Comparison of ENCODE assay signal across 13 cellular contexts in genomic region chr7:92830047-92830446, GRCh38. TPM values are rescaled to one million over a fixed set of nuclear protein-coding genes. Genes with fewer than 3 reads are reported as not detected.
DNase-seq lines count a peak whose midpoint lies in the region; ATAC-seq, FAIRE-seq and TF ChIP-seq lines count a peak whose summit lies in the region.
"Had no signal": no experiment of that assay in that cellular context is flagged by ENCODE, and none has a peak within 500 bp of the region (broad histone marks: within the 10 kb centered on the region; RNA-seq: fewer than 3 reads in every experiment).

No MANE protein-coding gene starts in this region.

- no peak overlapping the region for H2AK5ac ChIP-seq in IMR-90 (ENCODE audit: low read depth, low read length)

- peaks cover 0 to 41% of the 10 kb centered on the region in 2 experiments; a peak in 2 of 4 replicates for H3K79me1 ChIP-seq in IMR-90 (ENCODE audit: low read depth in 1 of 2, low read length in 2 of 2)

- dilution Hi-C loops in IMR-90 (cut with HindIII; ENCODE audit: low sequenced_read_pairs, unreplicated experiment): no loop called here

- peak overlapping the region; percentile 71; the same call in 1 of the 2 replicates for H3K9ac ChIP-seq in IMR-90 (ENCODE audit: low read depth, low read length)

- no peak for TF ChIP-seq POLR2A in IMR-90 (IDR thresholded peaks at IDR 0.05; ENCODE audit: low read depth, low read length)
- TF ChIP-seq POLR2A in GM12891 (IDR thresholded peaks at IDR 0.05; ENCODE audit: low read depth, low read length): no peak

- in situ Hi-C loops in IMR-90 (cut with MboI; ENCODE audit: low sequenced_read_pairs): loop anchor here (5.0 kb wide), 2 partner anchors 133 to 222 kb away; no protein-coding TSS in a partner anchor

- BruUV-seq in IMR-90 (replicated peaks; lab: Mats Ljungman, UMichigan): no TSS peak

- H3K4me3 ChIP-seq in IMR-90 (ENCODE audit: insufficient read depth, low read depth, low read length): no peak overlapping the region

- no peak overlapping the region for H2AK9ac ChIP-seq in IMR-90 (replicated peaks; ENCODE audit: low read depth, low read length, poor library complexity)

- ATAC-seq in IMR-90 (ENCODE audit: low read depth) (no peak), HG03108 (IDR thresholded peaks at IDR 0.05; ENCODE audit: unreplicated experiment) (no peak)

- peaks cover 11% of the 10 kb centered on the region for H3K9me1 ChIP-seq in IMR-90 (ENCODE audit: insufficient read depth, low read length)

- WGBS in IMR-90 (ENCODE audit: extremely low coverage in 2 of 2, insufficient read length in 1 of 2), 2 experiments: no CpG with 5 or more reads among the region's 1 CpG

- POLR2A ChIA-PET in IMR-90 (lab: Charles Lee; ENCODE audit: unreplicated experiment): interaction anchor here (0.6 kb wide), 1 partner anchor 203 kb away, joined by 4 read pairs; no protein-coding TSS in a partner anchor

- 0 out of 2 replicates have a peak overlapping the region, but pooled peaks have one; percentile 15 for H2BK20ac ChIP-seq in IMR-90 (ENCODE audit: low read depth, low read length)

- H3K56ac ChIP-seq in IMR-90 (ENCODE audit: extremely low read depth, insufficient read depth, low read length): no peak overlapping the region

- H3K4ac ChIP-seq in IMR-90 (ENCODE audit: low read depth, low read length): peak overlapping the region; percentile 42; the same call in 1 of the 2 replicates

- H3K27ac ChIP-seq in IMR-90 (ENCODE audit: insufficient read depth, low read length): no peak overlapping the region
- H3K27ac ChIP-seq: 22Rv1, coronary artery had no signal

- no peak for TF ChIP-seq RAD21 in IMR-90 (IDR thresholded peaks at IDR 0.05; ENCODE audit: low read length)

- H3K14ac ChIP-seq in IMR-90 (replicated peaks; ENCODE audit: low read depth, low read length): peak overlapping the region; percentile 17; the same call in 1 of the 2 replicates

- no peaks in the 10 kb centered on the region for H3K27me3 ChIP-seq in IMR-90 (ENCODE audit: control insufficient read depth, insufficient read depth, low read length)

- peak overlapping the region; percentile 77; the same call in 1 of the 2 replicates for H3K23ac ChIP-seq in IMR-90 (ENCODE audit: low read depth, low read length)

- peak overlapping the region; percentile 96 for H3K4me3 Mint-ChIP-seq in activated naive CD8-positive, alpha-beta T cell
- peak overlapping the region; percentile 58 for H3K4me3 Mint-ChIP-seq in neural crest cell

- peaks cover 10% of the 10 kb centered on the region for H3K4me1 ChIP-seq in IMR-90 (ENCODE audit: control insufficient read depth, insufficient read depth, low read length)

- TF ChIP-seq CTCF in IMR-90 (conservative IDR thresholded peaks at IDR 0.05; ENCODE audit: low read depth, low read length) (no peak), neural crest cell (conservative IDR thresholded peaks at IDR 0.05) (no peak)

- peaks cover 72% of the 10 kb centered on the region for H3K4me1 Mint-ChIP-seq in activated naive CD8-positive, alpha-beta T cell (ENCODE audit: low read depth)
- H3K4me1 Mint-ChIP-seq in neural crest cell: peaks cover 39% of the 10 kb centered on the region

- H2AFZ ChIP-seq in IMR-90 (replicated peaks; ENCODE audit: low read length, poor library complexity): no peak overlapping the region

- peaks cover 11% of the 10 kb centered on the region for H3K36me3 ChIP-seq in IMR-90 (ENCODE audit: control insufficient read depth, insufficient read depth, low read length)

- H3K9me3 Mint-ChIP-seq in activated naive CD8-positive, alpha-beta T cell (ENCODE audit: low read depth): no peaks in the 10 kb centered on the region
- no peaks in the 10 kb centered on the region for H3K9me3 Mint-ChIP-seq in neural crest cell

- peak overlapping the region; percentile 96 for H3K4me2 ChIP-seq in IMR-90 (ENCODE audit: low read depth, low read length)

- no peak overlapping the region for H3K18ac ChIP-seq in IMR-90 (ENCODE audit: low read depth, low read length)

- H4K8ac ChIP-seq in IMR-90 (ENCODE audit: low read depth in 2 of 2, low read length in 2 of 2): no peak overlapping the region; a peak in 1 of 4 replicates

- H3K36me3 Mint-ChIP-seq in activated naive CD8-positive, alpha-beta T cell: peaks cover 39% of the 10 kb centered on the region
- H3K36me3 Mint-ChIP-seq in neural crest cell (ENCODE audit: low read depth): no peaks in the 10 kb centered on the region

- no peak for FAIRE-seq in GM12891 (lab: Jason Lieb, UNC)

- H2BK5ac ChIP-seq in IMR-90 (ENCODE audit: low read depth, low read length, poor library complexity, severe bottlenecking): peak overlapping the region; percentile 92

- intact Hi-C loops in IMR-90 (cut with micrococcal nuclease): loop anchor here (5.0 kb wide), 3 partner anchors 63 to 397 kb away; partner anchors contain the start of gene HEPACAM2

- DNase-seq in NCI-H82 treated with DMSO at 0.1 percent for 48 hours (lab: John Stamatoyannopoulos, UW; ENCODE audit: unreplicated experiment): peak; percentile 69
- DNase-seq in NCI-H82 (lab: John Stamatoyannopoulos, UW): no peak
- DNase-seq in IMR-90: no peak
- no peak for DNase-seq in neural crest cell (ENCODE audit: low read depth, low spot score)
- no peak for DNase-seq in HuH-7.5 (ENCODE audit: low spot score)
- no peak for DNase-seq in GM12891 (ENCODE audit: insufficient read length, low spot score)
- DNase-seq: islet precursor cell; NCI-H1436 treated with DMSO at 0.1 percent for 48 hours; stimulated activated CD4-positive, alpha-beta T cell treated with anti-CD3 and anti-CD28 coated beads, Interleukin-15, amount 100 ng/mL, for 24 hours had no signal

- peak overlapping the region; percentile 97 for H3K27ac Mint-ChIP-seq in activated naive CD8-positive, alpha-beta T cell
- no peak overlapping the region for H3K27ac Mint-ChIP-seq in neural crest cell (ENCODE audit: unreplicated experiment)

- H2BK15ac ChIP-seq in IMR-90 (ENCODE audit: low read depth, low read length): no peak overlapping the region

- CTCF ChIA-PET in IMR-90 (lab: Yijun Ruan, JAX): interaction anchor here (0.9 kb wide), 1 partner anchor 12 kb away, joined by 5 read pairs; no protein-coding TSS in a partner anchor

- peaks cover 59% of the 10 kb centered on the region for H4K20me1 ChIP-seq in IMR-90 (ENCODE audit: insufficient read depth, low read length)

- H3K27me3 Mint-ChIP-seq in activated naive CD8-positive, alpha-beta T cell: no peaks in the 10 kb centered on the region
- H3K27me3 Mint-ChIP-seq in neural crest cell (ENCODE audit: low read depth): peaks cover 4% of the 10 kb centered on the region

- peak overlapping the region; percentile 44 for H4K91ac ChIP-seq in IMR-90 (ENCODE audit: insufficient read depth, low read depth, low read length)

- no peak overlapping the region for H2BK120ac ChIP-seq in IMR-90 (ENCODE audit: low read depth, low read length)

- H3K9me3 ChIP-seq in IMR-90 (ENCODE audit: control insufficient read depth, insufficient read depth, low read length): no peaks in the 10 kb centered on the region

- no peak overlapping the region for H4K5ac ChIP-seq in IMR-90 (ENCODE audit: low read depth, low read length)

TF ChIP-seq in IMR-90, 13 proteins besides CTCF, POLR2A, EP300 and RAD21:
- TF ChIP-seq USF2 (IDR thresholded peaks at IDR 0.05; ENCODE audit: low read depth, low read length) (no peak), SMC3 (IDR thresholded peaks at IDR 0.05; ENCODE audit: low read depth, low read length) (no peak), MAZ (IDR thresholded peaks at IDR 0.05; ENCODE audit: borderline replicate concordance, low read depth, low read length) (no peak), NFE2L2 (IDR thresholded peaks at IDR 0.05; ENCODE audit: low read depth, low read length) (no peak)
TF ChIP-seq in IMR-90: peak in this region for 0.

TF ChIP-seq in GM12891, 5 proteins besides CTCF, POLR2A, EP300 and RAD21:
- TF ChIP-seq SPI1 (IDR thresholded peaks at IDR 0.05; ENCODE audit: low read depth, low read length): no peak
- TF ChIP-seq POU2F2 (IDR thresholded peaks at IDR 0.05; ENCODE audit: low read depth, low read length): no peak
- no peak for TF ChIP-seq POLR2AphosphoS5 (IDR thresholded peaks at IDR 0.05; ENCODE audit: low read depth, low read length)
- no peak for TF ChIP-seq TAF1 (IDR thresholded peaks at IDR 0.05; ENCODE audit: low read depth, low read length)
- TF ChIP-seq PAX5 (IDR thresholded peaks at IDR 0.05; ENCODE audit: insufficient read depth, low read length, severe bottlenecking): no peak

RNA-seq across cellular contexts. Expression of gene CDK6, which starts 6.3 kb away (rescaled TPM):
- total RNA-seq in IMR-90 (2012; rRNA removed) (131 and 195 TPM in 2 replicates), neural crest cell (40.0 and 42.9 TPM in 2 replicates)
- 21.5 and 22.2 TPM in 2 replicates for polyA plus RNA-seq in IMR-90 (2012; rRNA removed)
- polyA plus RNA-seq in IMR-90 (2012; cell fraction: cytosol; rRNA removed): 13.8 and 26.3 TPM in 2 replicates
- 36.7 and 50.1 TPM in 2 replicates for polyA plus RNA-seq in IMR-90 (2012; cell fraction: nucleus; rRNA removed; ENCODE audit: low replicate concordance)
- 5.2 TPM for polyA plus RNA-seq in GM12891 (2012; ENCODE audit: low read depth, missing spikeins)
